18 cellular contexts compared by ENCODE assay signal in genomic region chr1:165875604-165876003, GRCh38. TPM values are rescaled to one million over a fixed set of nuclear protein-coding genes. Genes with fewer than 3 reads are reported as not detected.
DNase-seq lines count a peak whose midpoint lies in the region; ATAC-seq, FAIRE-seq and TF ChIP-seq lines count a peak whose summit lies in the region.
"Had no signal": no experiment of that assay in that cellular context is flagged by ENCODE, and none has a peak within 500 bp of the region (broad histone marks: within the 10 kb centered on the region; RNA-seq: fewer than 3 reads in every experiment).

No MANE protein-coding gene starts in this region.

- no peak for DNase-seq in A549 (ENCODE audit: low read depth in 1 of 2, low spot score in 1 of 2)
- no peak for DNase-seq in HL-60 (ENCODE audit: low read depth in 1 of 2, low spot score in 1 of 2)
- no peak for DNase-seq in chondrocyte (ENCODE audit: low spot score)
- no peak for DNase-seq in natural killer cell
- DNase-seq in foreskin melanocyte: no peak
- no peak for DNase-seq in MM.1S
- DNase-seq in amniotic stem cell (lab: John Stamatoyannopoulos, UW): no peak
- no peak for DNase-seq in left ventricle myocardium inferior
- DNase-seq: activated CD4-positive, alpha-beta T cell treated with anti-CD3 and anti-CD28 coated beads, Interleukin-2, amount 50 U/mL, for 4 hours; activated T-cell treated with anti-CD3 and anti-CD28 coated beads, Interleukin-2, amount 50 U/mL, for 48 hours; HCEC 1CT; heart left ventricle; KBM-7; NCI-H2029 treated with DMSO at 0.1 percent for 48 hours; NCI-H446 treated with DMSO at 0.1 percent for 48 hours had no signal

- intact Hi-C loops in natural killer cell (cut with micrococcal nuclease) (loop anchor here (10.0 kb wide), 1 partner anchor 51 kb away; the partner anchor contains the start of gene UCK2), left ventricle myocardium inferior (cut with micrococcal nuclease) (no loop called here)

- peaks cover 100% of the 10 kb centered on the region for H3K79me2 ChIP-seq in MM.1S (ENCODE audit: low read length)

- peak overlapping the region; percentile 15; the same call in 2 of the 3 replicates for H3K4me2 ChIP-seq in A549
- no peak overlapping the region for H3K4me2 ChIP-seq in MM.1S (ENCODE audit: low read depth, low read length)
- H3K4me2 ChIP-seq: neural progenitor cell had no signal

- H3K4me3 Mint-ChIP-seq in chondrocyte (ENCODE audit: unreplicated experiment) (no peak overlapping the region), natural killer cell (no peak overlapping the region)
- H3K4me3 Mint-ChIP-seq: neural progenitor cell; stimulated activated effector memory CD8-positive, alpha-beta T cell treated with anti-CD3 and anti-CD28 coated beads, Interleukin-12 subunit alpha, Interleukin-12 subunit beta, amount 100 ng/mL, for 72 hours; type B pancreatic cell had no signal

- H3K27me3 Mint-ChIP-seq in chondrocyte (ENCODE audit: low read depth) (no peaks in the 10 kb centered on the region), natural killer cell (ENCODE audit: low read depth in 2 of 2) (no peaks in the 10 kb centered on the region)
- H3K27me3 Mint-ChIP-seq: type B pancreatic cell had no signal

- H3K27me3 ChIP-seq in HL-60 (ENCODE audit: insufficient read depth, poor library complexity, severe bottlenecking) (no peaks in the 10 kb centered on the region), MM.1S (replicated peaks; ENCODE audit: insufficient read depth, low read length) (no peaks in the 10 kb centered on the region), left ventricle myocardium inferior (ENCODE audit: low read depth) (no peaks in the 10 kb centered on the region)
- H3K27me3 ChIP-seq: heart left ventricle, neural progenitor cell had no signal

- peaks cover 27% of the 10 kb centered on the region for H3K9me3 ChIP-seq in A549
- no peaks in the 10 kb centered on the region for H3K9me3 ChIP-seq in MM.1S (replicated peaks; ENCODE audit: insufficient read depth, low read length)
- H3K9me3 ChIP-seq in left ventricle myocardium inferior (replicated peaks): peaks cover 10% of the 10 kb centered on the region

- CTCF ChIA-PET in A549 (lab: Yijun Ruan, JAX): interaction anchor here (0.6 kb wide), 1 partner anchor 1686 kb away, joined by 5 read pairs; no protein-coding TSS in a partner anchor

- peak overlapping the region; percentile 17 for H3K27ac Mint-ChIP-seq in chondrocyte (ENCODE audit: unreplicated experiment)
- peak overlapping the region; percentile 16 to 36 for H3K27ac Mint-ChIP-seq in natural killer cell
- H3K27ac Mint-ChIP-seq: neural progenitor cell; stimulated activated effector memory CD8-positive, alpha-beta T cell treated with anti-CD3 and anti-CD28 coated beads, Interleukin-12 subunit alpha, Interleukin-12 subunit beta, amount 100 ng/mL, for 72 hours had no signal

- no peaks in the 10 kb centered on the region for H3K9me2 ChIP-seq in MM.1S (replicated peaks; ENCODE audit: insufficient read depth, low read length)

- 71% methylated on average over 6 of the region's 6 CpGs for WGBS in A549 (ENCODE audit: missing lambda C conversion rate)

- peaks cover 51% of the 10 kb centered on the region for H4K20me1 ChIP-seq in MM.1S (ENCODE audit: insufficient read depth, low read length)

- TF ChIP-seq EP300 in A549 (IDR thresholded peaks at IDR 0.05): no peak

- no peak for TF ChIP-seq CTCF in A549 (IDR thresholded peaks at IDR 0.05)
- no peak for TF ChIP-seq CTCF in HL-60 (IDR thresholded peaks at IDR 0.05; ENCODE audit: insufficient read depth, low read length)
- TF ChIP-seq CTCF in chondrocyte (IDR thresholded peaks at IDR 0.05): no peak
- no peak for TF ChIP-seq CTCF in natural killer cell (IDR thresholded peaks at IDR 0.05)
- TF ChIP-seq CTCF in MM.1S (IDR thresholded peaks at IDR 0.05; ENCODE audit: low read length): no peak
- TF ChIP-seq CTCF in left ventricle myocardium inferior (IDR thresholded peaks at IDR 0.05; ENCODE audit: borderline replicate concordance): no peak

- peaks cover 4% of the 10 kb centered on the region for H3K36me3 Mint-ChIP-seq in chondrocyte (ENCODE audit: low read depth)
- H3K36me3 Mint-ChIP-seq in natural killer cell: no peaks in the 10 kb centered on the region
- H3K36me3 Mint-ChIP-seq: stimulated activated effector memory CD8-positive, alpha-beta T cell treated with anti-CD3 and anti-CD28 coated beads, Interleukin-12 subunit alpha, Interleukin-12 subunit beta, amount 100 ng/mL, for 72 hours had no signal

- no peak overlapping the region for H2AFZ ChIP-seq in MM.1S (ENCODE audit: low read length)
- H2AFZ ChIP-seq: neural progenitor cell had no signal

- peaks cover 13% of the 10 kb centered on the region for H3F3A ChIP-seq in MM.1S (ENCODE audit: insufficient read depth, low read length)

- peaks cover 14% of the 10 kb centered on the region for H3K9me3 Mint-ChIP-seq in chondrocyte (ENCODE audit: low read depth)
- H3K9me3 Mint-ChIP-seq in natural killer cell: no peaks in the 10 kb centered on the region
- H3K9me3 Mint-ChIP-seq: stimulated activated effector memory CD8-positive, alpha-beta T cell treated with anti-CD3 and anti-CD28 coated beads, Interleukin-12 subunit alpha, Interleukin-12 subunit beta, amount 100 ng/mL, for 72 hours had no signal

- POLR2A ChIA-PET in A549 (lab: Yijun Ruan, JAX): no interaction called here

- no peak for TF ChIP-seq RAD21 in A549 (conservative IDR thresholded peaks at IDR 0.05 in 1 of 2, IDR thresholded peaks at IDR 0.05 in 1 of 2)

- H3K27ac ChIP-seq in A549: no peak overlapping the region
- peak overlapping the region; percentile 21 for H3K27ac ChIP-seq in HL-60 (replicated peaks)
- no peak overlapping the region for H3K27ac ChIP-seq in MM.1S (ENCODE audit: low read length)
- no peak overlapping the region for H3K27ac ChIP-seq in left ventricle myocardium inferior (replicated peaks)
- H3K27ac ChIP-seq: heart left ventricle, neural progenitor cell had no signal

- H3K4me1 Mint-ChIP-seq in chondrocyte (ENCODE audit: low read depth) (peaks cover 9% of the 10 kb centered on the region), natural killer cell (peaks cover 56 to 64% of the 10 kb centered on the region in 2 donors)

- no peak for FAIRE-seq in A549 (lab: Jason Lieb, UNC)

- no peak overlapping the region for H3K9ac ChIP-seq in MM.1S (ENCODE audit: low read length)
- H3K9ac ChIP-seq: neural progenitor cell had no signal

- no peak overlapping the region for H3K4me3 ChIP-seq in A549
- H3K4me3 ChIP-seq in HL-60 (replicated peaks; ENCODE audit: insufficient read depth, low read length): no peak overlapping the region
- H3K4me3 ChIP-seq in MM.1S (ENCODE audit: low read length): no peak overlapping the region
- H3K4me3 ChIP-seq in left ventricle myocardium inferior: no peak overlapping the region
- H3K4me3 ChIP-seq: heart left ventricle, neural progenitor cell had no signal

- ATAC-seq in A549: no peak
- no peak for ATAC-seq in natural killer cell
- ATAC-seq: heart left ventricle had no signal

- H3K4me1 ChIP-seq in A549: peaks cover 15% of the 10 kb centered on the region
- peaks cover 22% of the 10 kb centered on the region for H3K4me1 ChIP-seq in MM.1S (ENCODE audit: low read length)
- H3K4me1 ChIP-seq in left ventricle myocardium inferior: peaks cover 5% of the 10 kb centered on the region
- H3K4me1 ChIP-seq: neural progenitor cell had no signal

- no peak for TF ChIP-seq POLR2A in A549 (IDR thresholded peaks at IDR 0.05; ENCODE audit: low read length)

- no peaks in the 10 kb centered on the region for H3K36me3 ChIP-seq in MM.1S (replicated peaks; ENCODE audit: insufficient read depth, low read length)
- no peaks in the 10 kb centered on the region for H3K36me3 ChIP-seq in left ventricle myocardium inferior
- H3K36me3 ChIP-seq: heart left ventricle had no signal

TF ChIP-seq in A549, 52 proteins besides CTCF, POLR2A, EP300 and RAD21 (continues in another document):
- TF ChIP-seq ZNF302 (CRISPR knock-in tag; IDR thresholded peaks at IDR 0.05): no peak
- no peak for TF ChIP-seq ATOH8 (CRISPR knock-in tag; IDR thresholded peaks at IDR 0.05; ENCODE audit: low read depth)
- no peak for TF ChIP-seq ELK1 (IDR thresholded peaks at IDR 0.05; ENCODE audit: low read depth, low read length)
- no peak for TF ChIP-seq CHD2 (IDR thresholded peaks at IDR 0.05; ENCODE audit: low read length, partially characterized antibody)

RNA-seq across cellular contexts. Expression of gene UCK2, which starts 48.2 kb away (rescaled TPM):
- polyA plus RNA-seq in A549 (2011; rRNA removed) (98.9 and 123 TPM in 2 replicates), A549 (2017; fragmentation: RNase III; extraction: RNeasy Plus Mini Kit Qiagen cat#74134 plus additional on column Dnase treatment) (72.4 to 76.5 TPM (median 74.8 TPM) in 3 replicates)
- 165 and 172 TPM in 2 replicates for polyA plus RNA-seq in A549 (2012; cell fraction: cytosol; rRNA removed)
- polyA plus RNA-seq in A549 (2012; cell fraction: nucleus; rRNA removed): 112 and 121 TPM in 2 replicates
- 172 and 179 TPM in 2 replicates for polyA minus RNA-seq in A549 (2011; rRNA and poly(A)+ RNA removed)
- total RNA-seq in chondrocyte (42.1 to 52.2 TPM (median 44.2 TPM) in 3 replicates), natural killer cell (10 to 100 TPM; 12.8 to 20.5 (median 14.4) TPM), left ventricle myocardium inferior (9.6 TPM)
